In genomic region chr20:19397676-19398075, GRCh38 we compare ENCODE assay signal across 1 cellular context.
TF ChIP-seq lines count a peak whose summit lies in the region.

No MANE protein-coding gene starts in this region.

TF ChIP-seq in GM23338, 12 proteins besides CTCF, POLR2A, EP300 and RAD21 (continued from another document):
- TF ChIP-seq ZNF462 (CRISPR knock-in tag; IDR thresholded peaks at IDR 0.05) (no peak), ETS1 (IDR thresholded peaks at IDR 0.05) (no peak), EZH2phosphoT487 (IDR thresholded peaks at IDR 0.05; ENCODE audit: unreplicated experiment) (no peak), POLR2AphosphoS5 (IDR thresholded peaks at IDR 0.05; ENCODE audit: low read depth) (no peak), STAT1 (IDR thresholded peaks at IDR 0.05; ENCODE audit: unreplicated experiment) (no peak), NANOG (IDR thresholded peaks at IDR 0.05; ENCODE audit: borderline replicate concordance) (no peak), ZNF331 (CRISPR knock-in tag; IDR thresholded peaks at IDR 0.05; ENCODE audit: low read depth) (no peak)
